Comparison of ENCODE assay signal across 14 cellular contexts in genomic region chr1:12149791-12150175, GRCh38. TPM values are rescaled to one million over a fixed set of nuclear protein-coding genes. Genes with fewer than 3 reads are reported as not detected.
DNase-seq lines count a peak whose midpoint lies in the region; ATAC-seq and TF ChIP-seq lines count a peak whose summit lies in the region.
"Had no signal": no experiment of that assay in that cellular context is flagged by ENCODE, and none has a peak within 500 bp of the region (broad histone marks: within the 10 kb centered on the region; RNA-seq: fewer than 3 reads in every experiment).

No MANE protein-coding gene starts in this region.

- peaks cover 7% of the 10 kb centered on the region for H3K9me3 Mint-ChIP-seq in T-helper 1 cell treated with Interleukin-12 subunit alpha and Interleukin-12 subunit beta and Interleukin-4 antibody, amounts not matched to agents 30 μg/mL and 1 μg/mL, for 36 hours
- peaks cover 0 to 6% of the 10 kb centered on the region in 2 donors for H3K9me3 Mint-ChIP-seq in effector memory CD8-positive, alpha-beta T cell
- H3K9me3 Mint-ChIP-seq: neural crest cell had no signal

- peak overlapping the region; percentile 99 for H3K27ac Mint-ChIP-seq in T-helper 1 cell treated with Interleukin-12 subunit alpha and Interleukin-12 subunit beta and Interleukin-4 antibody, amounts not matched to agents 30 μg/mL and 1 μg/mL, for 36 hours
- peak overlapping the region; percentile 94 to 95 for H3K27ac Mint-ChIP-seq in effector memory CD8-positive, alpha-beta T cell

- in situ Hi-C loops in KBM-7 (cut with MboI; ENCODE audit: low pct_unique_long_range_greater_than_20kb, low sequenced_read_pairs) = no loop called here

- intact Hi-C loops in ovary (cut with DNase I) = no loop called here

- DNase-seq in T-helper 1 cell = no peak
- DNase-seq in Peyer's patch = no peak
- no peak for DNase-seq in effector memory CD8-positive, alpha-beta T cell
- DNase-seq in NCI-H1417 treated with DMSO at 0.1 percent for 48 hours (lab: John Stamatoyannopoulos, UW) = no peak
- no peak for DNase-seq in KBM-7
- no peak for DNase-seq in ovary
- DNase-seq: 8988T, NCI-H2029 treated with DMSO at 0.1 percent for 48 hours, NCI-H748 treated with DMSO at 0.1 percent for 48 hours had no signal

- H3K4me1 ChIP-seq in Peyer's patch (peaks cover 7 to 68% (median 60%) of the 10 kb centered on the region in 4 donors), skeletal muscle tissue (ENCODE audit: control insufficient read depth in 3 of 3, insufficient read depth in 3 of 3, low read length in 3 of 3) (peaks cover 31 to 48% (median 34%) of the 10 kb centered on the region in 3 donors), ovary (ENCODE audit: insufficient read depth) (peaks cover 2% of the 10 kb centered on the region)

- H3K4me3 Mint-ChIP-seq in T-helper 1 cell treated with Interleukin-12 subunit alpha and Interleukin-12 subunit beta and Interleukin-4 antibody, amounts not matched to agents 30 μg/mL and 1 μg/mL, for 36 hours = peak overlapping the region; percentile 57
- peak overlapping the region; percentile 69 to 74 for H3K4me3 Mint-ChIP-seq in effector memory CD8-positive, alpha-beta T cell
- H3K4me3 Mint-ChIP-seq: neural crest cell had no signal

- no peak for ATAC-seq in effector memory CD8-positive, alpha-beta T cell (replicated peaks)
- ATAC-seq: body of pancreas had no signal

- WGBS in ovary, 3 donors = 88 to 96% (median 91%) methylated on average over 6 of the region's 6 CpGs

- peaks cover 82% of the 10 kb centered on the region for H3K4me1 Mint-ChIP-seq in T-helper 1 cell treated with Interleukin-12 subunit alpha and Interleukin-12 subunit beta and Interleukin-4 antibody, amounts not matched to agents 30 μg/mL and 1 μg/mL, for 36 hours (ENCODE audit: low read depth)
- H3K4me1 Mint-ChIP-seq in effector memory CD8-positive, alpha-beta T cell (ENCODE audit: low read depth in 2 of 2) = peaks cover 66 to 71% of the 10 kb centered on the region in 2 donors

- H3K9ac ChIP-seq in skeletal muscle tissue (ENCODE audit: low read depth in 1 of 3, low read length in 3 of 3) = no peak overlapping the region

- H3K27ac ChIP-seq in Peyer's patch (peak overlapping the region; percentile 77 to 89 (median 84)), skeletal muscle tissue (ENCODE audit: low read depth, low read length) (peak overlapping the region; percentile 20), ovary (no peak overlapping the region)

- no peak for TF ChIP-seq EP300 in ovary (IDR thresholded peaks at IDR 0.05)

- H3K27me3 ChIP-seq in Peyer's patch (no peaks in the 10 kb centered on the region), skeletal muscle tissue (ENCODE audit: control insufficient read depth in 3 of 3, insufficient read depth in 3 of 3, low read length in 3 of 3) (no peaks in the 10 kb centered on the region), ovary (no peaks in the 10 kb centered on the region)
- H3K27me3 ChIP-seq: body of pancreas, tibial nerve had no signal

- TF ChIP-seq CTCF in Peyer's patch (IDR thresholded peaks at IDR 0.05) (no peak), ovary (IDR thresholded peaks at IDR 0.05) (no peak)

- no peaks in the 10 kb centered on the region for H3K9me3 ChIP-seq in Peyer's patch
- H3K9me3 ChIP-seq in skeletal muscle tissue (ENCODE audit: control insufficient read depth in 3 of 3, low read length in 3 of 3) = no peaks in the 10 kb centered on the region
- H3K9me3 ChIP-seq in ovary = no peaks in the 10 kb centered on the region

- H3K4me3 ChIP-seq in Peyer's patch (no peak overlapping the region), skeletal muscle tissue (ENCODE audit: low read length in 3 of 3) (no peak overlapping the region), ovary (no peak overlapping the region)
- H3K4me3 ChIP-seq: body of pancreas, tibial nerve had no signal

- H3K36me3 Mint-ChIP-seq in T-helper 1 cell treated with Interleukin-12 subunit alpha and Interleukin-12 subunit beta and Interleukin-4 antibody, amounts not matched to agents 30 μg/mL and 1 μg/mL, for 36 hours (ENCODE audit: low read depth) = peaks cover 18% of the 10 kb centered on the region
- peaks cover 7% of the 10 kb centered on the region for H3K36me3 Mint-ChIP-seq in effector memory CD8-positive, alpha-beta T cell (ENCODE audit: insufficient read depth)

- H3K27me3 Mint-ChIP-seq in T-helper 1 cell treated with Interleukin-12 subunit alpha and Interleukin-12 subunit beta and Interleukin-4 antibody, amounts not matched to agents 30 μg/mL and 1 μg/mL, for 36 hours (ENCODE audit: low read depth) = no peaks in the 10 kb centered on the region
- no peaks in the 10 kb centered on the region for H3K27me3 Mint-ChIP-seq in effector memory CD8-positive, alpha-beta T cell

- no peak for TF ChIP-seq POLR2A in Peyer's patch (IDR thresholded peaks at IDR 0.05)
- no peak for TF ChIP-seq POLR2A in ovary (IDR thresholded peaks at IDR 0.05)

- no peaks in the 10 kb centered on the region for H3K36me3 ChIP-seq in Peyer's patch
- H3K36me3 ChIP-seq in skeletal muscle tissue (ENCODE audit: control insufficient read depth in 3 of 3, insufficient read depth in 3 of 3, low read length in 3 of 3) = no peaks in the 10 kb centered on the region
- H3K36me3 ChIP-seq in ovary = no peaks in the 10 kb centered on the region
- H3K36me3 ChIP-seq: tibial nerve had no signal

RNA-seq across cellular contexts. Expression of gene TNFRSF1B, which starts 17.0 kb away (rescaled TPM):
- total RNA-seq in Peyer's patch (10 to 100 TPM; 37.1 to 92.8 (median 64.0) TPM), skeletal muscle tissue (9.9 TPM), ovary (10 to 100 TPM; 11.4 to 27.6 (median 21.6) TPM)
- 10 to 100 TPM; 10.3 to 14.3 TPM for polyA plus RNA-seq in ovary

Comparison
In these comparisons a context has a peak if more than half of its experiments do, and no peak if none do; other contexts are left out.
1. H3K27ac ChIP-seq: peak in Peyer's patch (4 of 4) and skeletal muscle tissue (single experiment); none in ovary (0 of 2).